Comparison of ENCODE assay signal across 1 cellular context in genomic region chr7:99214317-99214716, GRCh38.
TF ChIP-seq lines count a peak whose summit lies in the region.

No MANE protein-coding gene starts in this region.

TF ChIP-seq in HepG2, 621 proteins besides CTCF, POLR2A, EP300 and RAD21:
- peak; percentile 82 for TF ChIP-seq ZNF460 (CRISPR knock-in tag; IDR thresholded peaks at IDR 0.05; ENCODE audit: borderline replicate concordance)
- peak; percentile 89 for TF ChIP-seq ZNF770 (CRISPR knock-in tag; IDR thresholded peaks at IDR 0.05)
- TF ChIP-seq KDM1A (CRISPR knock-in tag; IDR thresholded peaks at IDR 0.05): peak; percentile 16; the same call in 1 of the 2 replicates
